Comparison of ENCODE assay signal across 8 cellular contexts in genomic region chr17:49880291-49881053, GRCh38. TPM values are rescaled to one million over a fixed set of nuclear protein-coding genes. Genes with fewer than 3 reads are reported as not detected.
DNase-seq lines count a peak whose midpoint lies in the region; ATAC-seq and TF ChIP-seq lines count a peak whose summit lies in the region.
"Had no signal": no experiment of that assay in that cellular context is flagged by ENCODE, and none has a peak within 500 bp of the region (broad histone marks: within the 10 kb centered on the region; RNA-seq: fewer than 3 reads in every experiment).

No MANE protein-coding gene starts in this region.

- POLR2A ChIA-PET in RWPE1 (lab: Yijun Ruan, JAX; ENCODE audit: low non-redundant PET): no interaction called here

- TF ChIP-seq CTCF in GM12874 (IDR thresholded peaks at IDR 0.05; ENCODE audit: insufficient read depth, low read depth, low read length) (peak; percentile 99), RWPE1 (conservative IDR thresholded peaks at IDR 0.05; ENCODE audit: low read depth) (peak; percentile 99), fibroblast of villous mesenchyme (IDR thresholded peaks at IDR 0.05; ENCODE audit: insufficient read depth, low read depth, low read length) (peak; percentile 98), neural crest cell (conservative IDR thresholded peaks at IDR 0.05) (peak; percentile 95)

- no peak overlapping the region for H3K4me3 ChIP-seq in fibroblast of villous mesenchyme (ENCODE audit: low read depth, low read length)

- CTCF ChIA-PET in RWPE1 (lab: Yijun Ruan, JAX): interaction anchor here (0.5 to 2.7 kb wide), 22 partner anchors 10 to 441 kb away, joined by 3 to 62 read pairs (median 4); partner anchors contain the start of genes DLX3 and KAT7

- H3K9me3 Mint-ChIP-seq in activated T-helper 17 cell treated with anti-CD3 and anti-CD28 coated beads, Interleukin-2, amount 50 U/mL, for 72 hours: no peaks in the 10 kb centered on the region
- no peaks in the 10 kb centered on the region for H3K9me3 Mint-ChIP-seq in neural crest cell
- H3K9me3 Mint-ChIP-seq: stimulated activated naive CD8-positive, alpha-beta T cell treated with anti-CD3 and anti-CD28 coated beads, Interleukin-15, Interleukin-2, amounts not matched to agents 100 ng/mL and 50 ng/mL, for 24 hours had no signal

- H3K27ac ChIP-seq in RWPE1: no peak overlapping the region

- DNase-seq in HUDEP-2 (lab: John Stamatoyannopoulos, UW; ENCODE audit: unreplicated experiment in 76 of 76) (peak in 67 of 76 experiments; percentile 5 to 81 (median 42)), RWPE1 (ENCODE audit: low spot score) (peak; percentile 91), fibroblast of villous mesenchyme (ENCODE audit: low read depth) (peak; percentile 52), neural crest cell (ENCODE audit: low read depth, low spot score) (peak; percentile 76), superior temporal gyrus (ENCODE audit: extremely low spot score) (peak; percentile 52)

- H3K36me3 Mint-ChIP-seq in activated T-helper 17 cell treated with anti-CD3 and anti-CD28 coated beads, Interleukin-2, amount 50 U/mL, for 72 hours (ENCODE audit: low read depth): no peaks in the 10 kb centered on the region
- H3K36me3 Mint-ChIP-seq in neural crest cell (ENCODE audit: low read depth): no peaks in the 10 kb centered on the region

- H3K4me1 Mint-ChIP-seq in activated T-helper 17 cell treated with anti-CD3 and anti-CD28 coated beads, Interleukin-2, amount 50 U/mL, for 72 hours: no peaks in the 10 kb centered on the region
- no peaks in the 10 kb centered on the region for H3K4me1 Mint-ChIP-seq in neural crest cell

- peak; percentile 96 for ATAC-seq in activated T-helper 17 cell treated with anti-CD3 and anti-CD28 coated beads, Interleukin-2, amount 50 U/mL, for 72 hours (replicated peaks)

- H3K4me3 Mint-ChIP-seq in activated T-helper 17 cell treated with anti-CD3 and anti-CD28 coated beads, Interleukin-2, amount 50 U/mL, for 72 hours: no peak overlapping the region
- no peak overlapping the region for H3K4me3 Mint-ChIP-seq in neural crest cell
- H3K4me3 Mint-ChIP-seq: stimulated activated naive CD8-positive, alpha-beta T cell treated with anti-CD3 and anti-CD28 coated beads, Interleukin-15, Interleukin-2, amounts not matched to agents 100 ng/mL and 50 ng/mL, for 24 hours had no signal

- H3K27ac Mint-ChIP-seq in activated T-helper 17 cell treated with anti-CD3 and anti-CD28 coated beads, Interleukin-2, amount 50 U/mL, for 72 hours: no peak overlapping the region
- H3K27ac Mint-ChIP-seq in neural crest cell (ENCODE audit: unreplicated experiment): no peak overlapping the region
- H3K27ac Mint-ChIP-seq: stimulated activated naive CD8-positive, alpha-beta T cell treated with anti-CD3 and anti-CD28 coated beads, Interleukin-15, Interleukin-2, amounts not matched to agents 100 ng/mL and 50 ng/mL, for 24 hours had no signal

- peaks cover 30% of the 10 kb centered on the region for H3K27me3 Mint-ChIP-seq in activated T-helper 17 cell treated with anti-CD3 and anti-CD28 coated beads, Interleukin-2, amount 50 U/mL, for 72 hours
- H3K27me3 Mint-ChIP-seq in neural crest cell (ENCODE audit: low read depth): peaks cover 55% of the 10 kb centered on the region

RNA-seq across cellular contexts. Expression of gene TAC4, which starts 32.6 kb away (rescaled TPM):
- total RNA-seq in activated T-helper 17 cell treated with anti-CD3 and anti-CD28 coated beads, Interleukin-2, amount 50 U/mL, for 72 hours: not detected
- not detected in 2 replicates for total RNA-seq in fibroblast of villous mesenchyme
- not detected in 2 replicates for total RNA-seq in neural crest cell
